ENCODE assay signal across 27 cellular contexts in genomic region chr7:156464339-156464738, GRCh38.
"Had no signal": no experiment of that assay in that cellular context is flagged by ENCODE, and none has a peak within 500 bp of the region (broad histone marks: within the 10 kb centered on the region; RNA-seq: fewer than 3 reads in every experiment).

No MANE protein-coding gene starts in this region.

- ATAC-seq: stimulated activated effector memory CD8-positive, alpha-beta T cell treated with anti-CD3 and anti-CD28 coated beads, Interleukin-12 subunit alpha, Interleukin-12 subunit beta, amount 100 ng/mL, for 72 hours; stimulated activated naive B cell treated with anti-CD40 and anti-IgM and Interleukin-4, amounts not matched to agents 10 μg/mL and 1 μg/mL and 100 μg/mL, for 72 hours; stimulated activated naive CD8-positive, alpha-beta T cell treated with anti-CD3 and anti-CD28 coated beads, Interleukin-15, amount 100 ng/mL, for 72 hours; upper lobe of right lung had no signal

- H3K4me1 ChIP-seq: suprapubic skin, testis, tibial artery, tibial nerve, upper lobe of left lung, upper lobe of right lung, uterus, vagina had no signal

- H3K27ac Mint-ChIP-seq: stimulated activated effector memory CD8-positive, alpha-beta T cell treated with anti-CD3 and anti-CD28 coated beads, Interleukin-12 subunit alpha, Interleukin-12 subunit beta, amount 100 ng/mL, for 72 hours; stimulated activated naive B cell treated with anti-CD40 and anti-IgM and Interleukin-4, amounts not matched to agents 10 μg/mL and 1 μg/mL and 100 μg/mL, for 72 hours; stimulated activated naive CD8-positive, alpha-beta T cell treated with anti-CD3 and anti-CD28 coated beads, Interleukin-15, Interleukin-2, amounts not matched to agents 100 ng/mL and 50 ng/mL, for 24 hours; type B pancreatic cell had no signal

- H3K27ac ChIP-seq: stomach, suprapubic skin, testis, thoracic aorta, thyroid gland, tibial artery, tibial nerve, transverse colon, upper lobe of left lung, upper lobe of right lung, uterus, vagina had no signal

- H3K9me3 ChIP-seq: stomach, suprapubic skin, testis, thoracic aorta, thyroid gland, tibial artery, tibial nerve, transverse colon, upper lobe of left lung, upper lobe of right lung, uterus, vagina had no signal

- H3K4me1 Mint-ChIP-seq: stimulated activated effector memory CD8-positive, alpha-beta T cell treated with anti-CD3 and anti-CD28 coated beads, Interleukin-12 subunit alpha, Interleukin-12 subunit beta, amount 100 ng/mL, for 72 hours; stimulated activated naive B cell treated with anti-CD40 and anti-IgM and Interleukin-4, amounts not matched to agents 10 μg/mL and 1 μg/mL and 100 μg/mL, for 72 hours; stimulated activated naive CD8-positive, alpha-beta T cell treated with anti-CD3 and anti-CD28 coated beads, Interleukin-15, amount 100 ng/mL, for 72 hours had no signal

- H3K4me3 Mint-ChIP-seq: stimulated activated effector memory CD8-positive, alpha-beta T cell treated with anti-CD3 and anti-CD28 coated beads, Interleukin-12 subunit alpha, Interleukin-12 subunit beta, amount 100 ng/mL, for 72 hours; stimulated activated naive B cell treated with anti-CD40 and anti-IgM and Interleukin-4, amounts not matched to agents 10 μg/mL and 1 μg/mL and 100 μg/mL, for 72 hours; stimulated activated naive CD8-positive, alpha-beta T cell treated with anti-CD3 and anti-CD28 coated beads, Interleukin-15, amount 100 ng/mL, for 72 hours; stimulated activated naive CD8-positive, alpha-beta T cell treated with anti-CD3 and anti-CD28 coated beads, Interleukin-15, Interleukin-2, amounts not matched to agents 100 ng/mL and 50 ng/mL, for 24 hours; type B pancreatic cell had no signal

- H3K36me3 ChIP-seq: stomach, suprapubic skin, thoracic aorta, thyroid gland, tibial artery, tibial nerve, transverse colon, upper lobe of left lung, upper lobe of right lung, uterus, vagina had no signal

- H3K36me3 Mint-ChIP-seq: stimulated activated effector memory CD8-positive, alpha-beta T cell treated with anti-CD3 and anti-CD28 coated beads, Interleukin-12 subunit alpha, Interleukin-12 subunit beta, amount 100 ng/mL, for 72 hours; stimulated activated naive B cell treated with anti-CD40 and anti-IgM and Interleukin-4, amounts not matched to agents 10 μg/mL and 1 μg/mL and 100 μg/mL, for 72 hours; type B pancreatic cell had no signal

- H3K9me3 Mint-ChIP-seq: stimulated activated effector memory CD8-positive, alpha-beta T cell treated with anti-CD3 and anti-CD28 coated beads, Interleukin-12 subunit alpha, Interleukin-12 subunit beta, amount 100 ng/mL, for 72 hours; stimulated activated naive CD8-positive, alpha-beta T cell treated with anti-CD3 and anti-CD28 coated beads, Interleukin-15, amount 100 ng/mL, for 72 hours; stimulated activated naive CD8-positive, alpha-beta T cell treated with anti-CD3 and anti-CD28 coated beads, Interleukin-15, Interleukin-2, amounts not matched to agents 100 ng/mL and 50 ng/mL, for 24 hours; type B pancreatic cell had no signal

- DNase-seq: stimulated activated CD4-positive, alpha-beta T cell treated with anti-CD3 and anti-CD28 coated beads, Interleukin-2, amount 100 ng/mL, for 48 hours; stimulated activated CD4-positive, alpha-beta T cell treated with anti-CD3 and anti-CD28 coated beads, Interleukin-4, amount 100 ng/mL, for 1 hour; stimulated activated CD4-positive, alpha-beta T cell treated with anti-CD3 and anti-CD28 coated beads, Interleukin-4, amount 100 ng/mL, for 24 hours; stimulated activated CD4-positive, alpha-beta T cell treated with anti-CD3 and anti-CD28 coated beads, Interleukin-4, amount 100 ng/mL, for 4 hours; stimulated activated CD8-positive, alpha-beta memory T cell treated with anti-CD3 and anti-CD28 coated beads, Interleukin-4, amount 100 ng/mL, for 48 hours; stimulated activated naive B cell treated with anti-CD40 and anti-IgM and Interleukin-4, amounts not matched to agents 10 μg/mL and 1 μg/mL and 100 μg/mL, for 72 hours; stimulated activated naive CD4-positive, alpha-beta T cell; stimulated activated naive CD4-positive, alpha-beta T cell treated with Interleukin-2 at 50 U/mL for 16 hours; stimulated activated naive CD8-positive, alpha-beta T cell treated with anti-CD3 and anti-CD28 coated beads, Interleukin-15, amount 100 ng/mL, for 72 hours; stimulated activated naive CD8-positive, alpha-beta T cell treated with anti-CD3 and anti-CD28 coated beads, Interleukin-15, Interleukin-2, amounts not matched to agents 100 U/mL and 50 U/mL, for 24 hours; stomach; substantia nigra; testis; thyroid gland; tibial artery; transverse colon; trophoblast cell; upper lobe of left lung; upper lobe of right lung; uterus had no signal

- H3K4me3 ChIP-seq: stomach, suprapubic skin, testis, thoracic aorta, thyroid gland, tibial artery, tibial nerve, transverse colon, upper lobe of left lung, upper lobe of right lung, uterus, vagina had no signal

- H3K27me3 ChIP-seq: stomach, suprapubic skin, testis, thyroid gland, tibial nerve, transverse colon, upper lobe of left lung, upper lobe of right lung, uterus, vagina had no signal
